Comparison of ENCODE assay signal across 10 cellular contexts in the genomic region with DNA sequence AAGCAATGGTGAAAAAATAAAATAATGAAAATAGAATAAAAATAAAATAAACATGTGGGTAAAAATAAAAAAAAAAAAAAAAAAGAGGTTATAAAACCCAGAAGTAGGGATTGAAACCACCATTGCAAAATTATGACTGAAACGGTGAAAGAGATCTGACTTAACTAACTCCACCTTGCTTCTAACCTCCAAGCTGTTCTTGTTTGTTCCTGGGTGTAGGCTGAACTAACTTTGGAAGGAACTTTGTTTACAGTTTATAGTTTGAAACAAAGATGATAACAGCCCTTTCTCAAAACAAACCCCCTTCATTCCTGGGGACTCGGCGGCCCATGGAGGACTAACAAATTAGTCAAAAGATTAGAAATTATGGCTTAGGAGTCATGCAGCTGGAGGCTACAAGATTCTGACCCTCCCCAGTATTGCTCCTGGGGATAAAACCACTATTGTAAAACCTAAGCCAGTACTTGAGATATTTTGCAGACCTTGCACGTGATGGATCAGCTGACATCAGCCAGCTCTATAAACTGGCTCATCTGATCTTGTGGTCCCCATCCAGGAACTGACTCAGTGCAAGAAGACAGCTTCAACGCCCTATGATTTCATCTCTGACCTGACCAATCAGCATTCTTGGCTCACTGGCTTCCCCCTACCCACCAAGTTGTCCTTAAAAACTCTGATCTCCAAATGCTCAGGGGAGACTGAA. TPM values are rescaled to one million over a fixed set of nuclear protein-coding genes. Genes with fewer than 3 reads are reported as not detected.
A peak's percentile ranks its signal among the peaks of the same experiment; 100 is the strongest.
DNase-seq lines count a peak whose midpoint lies in the region; ATAC-seq, FAIRE-seq and TF ChIP-seq lines count a peak whose summit lies in the region.
"Had no signal": no experiment of that assay in that cellular context is flagged by ENCODE, and none has a peak within 500 bp of the region (broad histone marks: within the 10 kb centered on the region; RNA-seq: fewer than 3 reads in every experiment).

No MANE protein-coding gene starts in this region.

- H3K27ac Mint-ChIP-seq in activated T-helper 2 cell treated with anti-CD3 and anti-CD28 coated beads, Interferon-gamma antibody, Interleukin-2, Interleukin-4, amounts not matched to agents 10 μg/mL and 5 μg/mL and 100 μg/mL, durations not matched to agents 14 hours and 24 hours and 36 hours = peak overlapping the region; percentile 23
- no peak overlapping the region for H3K27ac Mint-ChIP-seq in glutamatergic neuron (ENCODE audit: unreplicated experiment)

- H3K9me3 Mint-ChIP-seq in activated T-helper 2 cell treated with anti-CD3 and anti-CD28 coated beads, Interferon-gamma antibody, Interleukin-2, Interleukin-4, amounts not matched to agents 10 μg/mL and 5 μg/mL and 100 μg/mL, durations not matched to agents 14 hours and 24 hours and 36 hours = peaks cover 6% of the 10 kb centered on the region
- H3K9me3 Mint-ChIP-seq in glutamatergic neuron (ENCODE audit: unreplicated experiment) = no peaks in the 10 kb centered on the region

- DNase-seq in ACHN = peak; percentile 20
- DNase-seq in HCEC 1CT = peak; percentile 47
- peak; percentile 15 for DNase-seq in activated T-helper 2 cell treated with anti-CD3 and anti-CD28 coated beads, Interferon-gamma antibody, Interleukin-2, Interleukin-4, amounts not matched to agents 10 μg/mL and 5 μg/mL and 100 μg/mL, durations not matched to agents 14 hours and 24 hours and 36 hours (ENCODE audit: low spot score)
- DNase-seq in iris pigment epithelial cell (ENCODE audit: low read depth) = peak; percentile 72
- DNase-seq in GM19239 (ENCODE audit: insufficient read length, low spot score) = no peak
- no peak for DNase-seq in glutamatergic neuron
- DNase-seq: anterior cingulate cortex, NCI-H2081 treated with DMSO at 0.1 percent for 48 hours had no signal

- no peaks in the 10 kb centered on the region for H3K27me3 Mint-ChIP-seq in activated T-helper 2 cell treated with anti-CD3 and anti-CD28 coated beads, Interferon-gamma antibody, Interleukin-2, Interleukin-4, amounts not matched to agents 10 μg/mL and 5 μg/mL and 100 μg/mL, durations not matched to agents 14 hours and 24 hours and 36 hours (ENCODE audit: low read depth)
- no peaks in the 10 kb centered on the region for H3K27me3 Mint-ChIP-seq in glutamatergic neuron (ENCODE audit: unreplicated experiment)

- in situ Hi-C loops in ACHN (cut with HindIII; ENCODE audit: low pct_ligation_motif_present, low pct_unique_long_range_greater_than_20kb, low sequenced_read_pairs) = no loop called here

- no peak overlapping the region for H3K4me3 Mint-ChIP-seq in activated T-helper 2 cell treated with anti-CD3 and anti-CD28 coated beads, Interferon-gamma antibody, Interleukin-2, Interleukin-4, amounts not matched to agents 10 μg/mL and 5 μg/mL and 100 μg/mL, durations not matched to agents 14 hours and 24 hours and 36 hours (ENCODE audit: low read depth)
- H3K4me3 Mint-ChIP-seq in glutamatergic neuron (ENCODE audit: unreplicated experiment) = no peak overlapping the region

- no peak for ATAC-seq in HG03175 (IDR thresholded peaks at IDR 0.05; ENCODE audit: unreplicated experiment)
- no peak for ATAC-seq in HG03196 (IDR thresholded peaks at IDR 0.05; ENCODE audit: unreplicated experiment)

- H3K4me1 Mint-ChIP-seq in activated T-helper 2 cell treated with anti-CD3 and anti-CD28 coated beads, Interferon-gamma antibody, Interleukin-2, Interleukin-4, amounts not matched to agents 10 μg/mL and 5 μg/mL and 100 μg/mL, durations not matched to agents 14 hours and 24 hours and 36 hours (ENCODE audit: low read depth) = peaks cover 19% of the 10 kb centered on the region
- H3K4me1 Mint-ChIP-seq in glutamatergic neuron (ENCODE audit: low read depth, unreplicated experiment) = no peaks in the 10 kb centered on the region

- intact Hi-C loops in activated T-helper 2 cell treated with anti-CD3 and anti-CD28 coated beads, Interferon-gamma antibody, Interleukin-2, Interleukin-4, amounts not matched to agents 10 μg/mL and 5 μg/mL and 100 μg/mL, durations not matched to agents 14 hours and 24 hours and 36 hours (cut with micrococcal nuclease) = no loop called here

- TF ChIP-seq CTCF in glutamatergic neuron (IDR thresholded peaks at IDR 0.05; ENCODE audit: partially characterized antibody, unreplicated experiment) = no peak

- peaks cover 39% of the 10 kb centered on the region for H3K36me3 Mint-ChIP-seq in activated T-helper 2 cell treated with anti-CD3 and anti-CD28 coated beads, Interferon-gamma antibody, Interleukin-2, Interleukin-4, amounts not matched to agents 10 μg/mL and 5 μg/mL and 100 μg/mL, durations not matched to agents 14 hours and 24 hours and 36 hours (ENCODE audit: low read depth)
- H3K36me3 Mint-ChIP-seq in glutamatergic neuron (ENCODE audit: unreplicated experiment) = no peaks in the 10 kb centered on the region

- no peak for FAIRE-seq in GM19239 (lab: Jason Lieb, UNC)

RNA-seq across cellular contexts. Expression of gene DDX60L, which starts 30.4 kb away (rescaled TPM):
- total RNA-seq in activated T-helper 2 cell treated with anti-CD3 and anti-CD28 coated beads, Interferon-gamma antibody, Interleukin-2, Interleukin-4, amounts not matched to agents 10 μg/mL and 5 μg/mL and 100 μg/mL, durations not matched to agents 14 hours and 24 hours and 36 hours = 2.6 and 2.7 TPM in 2 replicates
- not detected for total RNA-seq in glutamatergic neuron (ENCODE audit: unreplicated experiment)

RNA-seq across cellular contexts. Expression of gene PALLD, which starts 47.0 kb away (rescaled TPM):
- 19.3 and 19.8 TPM in 2 replicates for total RNA-seq in activated T-helper 2 cell treated with anti-CD3 and anti-CD28 coated beads, Interferon-gamma antibody, Interleukin-2, Interleukin-4, amounts not matched to agents 10 μg/mL and 5 μg/mL and 100 μg/mL, durations not matched to agents 14 hours and 24 hours and 36 hours
- total RNA-seq in glutamatergic neuron (ENCODE audit: unreplicated experiment) = 37.5 TPM

Comparison
In these comparisons a context has a peak if more than half of its experiments do, and no peak if none do; other contexts are left out.
1. DNase-seq: peak in ACHN (single experiment), HCEC 1CT (single experiment), activated T-helper 2 cell treated with anti-CD3 and anti-CD28 coated beads, Interferon-gamma antibody, Interleukin-2, Interleukin-4, amounts not matched to agents 10 μg/mL and 5 μg/mL and 100 μg/mL, durations not matched to agents 14 hours and 24 hours and 36 hours (single experiment) and iris pigment epithelial cell (single experiment); none in GM19239 (single experiment) and glutamatergic neuron (single experiment).